ENCODE assay signal across 25 cellular contexts in genomic region chr3:122000936-122001605, GRCh38. TPM values are rescaled to one million over a fixed set of nuclear protein-coding genes. Genes with fewer than 3 reads are reported as not detected.
A peak's percentile ranks its signal among the peaks of the same experiment; 100 is the strongest.
DNase-seq lines count a peak whose midpoint lies in the region; ATAC-seq, FAIRE-seq and TF ChIP-seq lines count a peak whose summit lies in the region.
"Had no signal": no experiment of that assay in that cellular context is flagged by ENCODE, and none has a peak within 500 bp of the region (broad histone marks: within the 10 kb centered on the region; RNA-seq: fewer than 3 reads in every experiment).

No MANE protein-coding gene starts in this region.

- in situ Hi-C loops in GM12878 (cut with MboI) = loop anchor here (5.0 kb wide), 1 partner anchor 76 kb away; no protein-coding TSS in a partner anchor

- no peak overlapping the region for H2AFZ ChIP-seq in GM12878 (ENCODE audit: control insufficient read depth, low read depth, low read length)

- no peak for TF ChIP-seq EP300 in GM12878 (IDR thresholded peaks at IDR 0.05; ENCODE audit: borderline replicate concordance in 1 of 2, control insufficient read depth in 1 of 2, low read depth in 2 of 2, low read length in 2 of 2)

- intact Hi-C loops in GM12878 (cut with micrococcal nuclease; ENCODE audit: unreplicated experiment) = loop anchor here (5.0 kb wide), 1 partner anchor 164 kb away; the partner anchor contains the start of genes EAF2 and IQCB1
- intact Hi-C loops in posterior vena cava (cut with DNase I) = no loop called here

- H3K27me3 ChIP-seq in BLaER1 (no peaks in the 10 kb centered on the region), GM12878 (replicated peaks in 1 of 2; ENCODE audit: control insufficient read depth in 2 of 2, insufficient read depth in 2 of 2, low read length in 1 of 2) (no peaks in the 10 kb centered on the region)
- H3K27me3 ChIP-seq: foreskin keratinocyte, tibial nerve had no signal

- H3K9ac ChIP-seq in BLaER1 = no peak overlapping the region
- no peak overlapping the region for H3K9ac ChIP-seq in GM12878 (ENCODE audit: control insufficient read depth, insufficient read depth, low read length)

- no peak for FAIRE-seq in GM12878 (lab: Jason Lieb, UNC)
- FAIRE-seq: astrocyte, endometrium had no signal

- TF ChIP-seq RAD21 in GM12878 (IDR thresholded peaks at IDR 0.05; ENCODE audit: insufficient read depth, low read depth, low read length) = no peak

- ATAC-seq in GM12878 = no peak
- ATAC-seq in left lobe of liver = peak; percentile 67
- no peak for ATAC-seq in GM19397 (IDR thresholded peaks at IDR 0.05; ENCODE audit: unreplicated experiment)
- ATAC-seq: foreskin keratinocyte; stimulated activated naive CD8-positive, alpha-beta T cell treated with anti-CD3 and anti-CD28 coated beads, Interleukin-15, Interleukin-2, amounts not matched to agents 100 U/mL and 50 U/mL, for 24 hours had no signal

- SMC1A ChIA-PET in GM12878 (lab: Charles Lee; ENCODE audit: uncharacterized antibody, unreplicated experiment) = interaction anchor here (0.6 to 28.1 kb wide), 9 partner anchors 11 to 452 kb away, joined by 3 to 882 read pairs (median 4); partner anchors contain the start of gene ILDR1

- H4K20me1 ChIP-seq in BLaER1 (no peaks in the 10 kb centered on the region), GM12878 (ENCODE audit: control insufficient read depth, insufficient read depth) (no peaks in the 10 kb centered on the region)

- no TSS peak for BruUV-seq in GM12878 (replicated peaks; lab: Mats Ljungman, UMichigan)

- no peak for TF ChIP-seq POLR2A in GM12878 (IDR thresholded peaks at IDR 0.05; ENCODE audit: low read depth, low read length)

- peak overlapping the region; percentile 85 for H3K4me2 ChIP-seq in BLaER1
- no peak overlapping the region for H3K4me2 ChIP-seq in GM12878 (ENCODE audit: control insufficient read depth, insufficient read depth)

- 81% methylated on average over 4 of the region's 4 CpGs for WGBS in GM12878 (ENCODE audit: insufficient coverage, insufficient replicate concordance, low lambda C conversion rate, missing lambda C conversion rate)

- TF ChIP-seq CTCF in GM12878 (IDR thresholded peaks at IDR 0.05 in 2 of 3, conservative IDR thresholded peaks at IDR 0.05 in 1 of 3; ENCODE audit: control insufficient read depth in 2 of 3, extremely low read depth in 1 of 3, insufficient read depth in 1 of 3, low read depth in 3 of 3, low read length in 3 of 3) = no peak

- H3K9me3 ChIP-seq in BLaER1 = no peaks in the 10 kb centered on the region
- H3K9me3 ChIP-seq in GM12878 (replicated peaks; ENCODE audit: control insufficient read depth, insufficient read depth, low read length) = no peaks in the 10 kb centered on the region
- H3K9me3 ChIP-seq: tibial nerve had no signal

- POLR2A ChIA-PET in HEK293T (lab: Yijun Ruan, JAX) (no interaction called here), GM12878 (lab: Charles Lee) (interaction anchor here (0.9 to 9.1 kb wide), 7 partner anchors 8 to 80 kb away, joined by 3 to 120 read pairs (median 14); partner anchors contain the start of gene ILDR1)

- CTCF ChIA-PET in HEK293T (lab: Yijun Ruan, JAX) (interaction anchor here (0.6 kb wide), 1 partner anchor 268 kb away, joined by 3 read pairs; no protein-coding TSS in a partner anchor), GM12878 (lab: Yijun Ruan, JAX) (interaction anchor here (0.7 to 4.4 kb wide), 12 partner anchors 11 to 299 kb away, joined by 3 to 23 read pairs (median 4); no protein-coding TSS in a partner anchor)

- H3K79me2 ChIP-seq in GM12878 (ENCODE audit: control insufficient read depth, insufficient read depth, low read length) = peaks cover 14% of the 10 kb centered on the region

- H3K27ac ChIP-seq in BLaER1 (peak overlapping the region; percentile 36), GM12878 (ENCODE audit: control insufficient read depth, insufficient read depth) (no peak overlapping the region)
- H3K27ac ChIP-seq: foreskin keratinocyte, tibial nerve had no signal

- DNase-seq in HEK293T (ENCODE audit: extremely low spot score) (no peak), GM12878 (ENCODE audit: low read depth, low spot score) (no peak), left lobe of liver (ENCODE audit: low spot score) (no peak), NCI-H2196 treated with DMSO at 0.1 percent for 48 hours (lab: John Stamatoyannopoulos, UW; ENCODE audit: unreplicated experiment) (no peak), NCI-H128 (lab: John Stamatoyannopoulos, UW; ENCODE audit: unreplicated experiment) (no peak), posterior vena cava (ENCODE audit: low spot score) (no peak)
- DNase-seq: ACHN; activated CD4-positive, alpha-beta T cell treated with anti-CD3 and anti-CD28 coated beads, Interleukin-2, amount 50 U/mL, for 48 hours; activated naive CD4-positive, alpha-beta T cell treated with anti-CD3 and anti-CD28 coated beads, Interleukin-2, amount 50 U/mL, for 16 hours; activated T-cell treated with anti-CD3 and anti-CD28 coated beads, Interleukin-2, amount 50 U/mL, for 1 hour; CD8-positive, alpha-beta memory T cell; DMS79 treated with DMSO at 0.1 percent for 48 hours; foreskin keratinocyte; NCI-H1930; nucleus accumbens; stimulated activated CD4-positive, alpha-beta T cell treated with anti-CD3 and anti-CD28 coated beads, Interleukin-15, amount 100 ng/mL, for 24 hours; stimulated activated naive CD8-positive, alpha-beta T cell treated with anti-CD3 and anti-CD28 coated beads, Interleukin-15, Interleukin-2, amounts not matched to agents 100 U/mL and 50 U/mL, for 24 hours; T-helper 1 cell had no signal

- H3K4me3 ChIP-seq in BLaER1 (no peak overlapping the region), GM12878 (no peak overlapping the region)
- H3K4me3 ChIP-seq: tibial nerve had no signal

- peaks cover 89% of the 10 kb centered on the region for H3K4me1 ChIP-seq in BLaER1
- H3K4me1 ChIP-seq in GM12878 (ENCODE audit: control insufficient read depth, insufficient read depth, low read length) = peaks cover 80% of the 10 kb centered on the region

- RAD21 ChIA-PET in GM12878 (lab: Charles Lee; ENCODE audit: unreplicated experiment) = interaction anchor here (1.1 to 12.6 kb wide), 7 partner anchors 11 to 255 kb away, joined by 3 to 137 read pairs (median 19); no protein-coding TSS in a partner anchor

- H3K36me3 ChIP-seq in BLaER1 (no peaks in the 10 kb centered on the region), GM12878 (ENCODE audit: control insufficient read depth in 2 of 2, insufficient read depth in 2 of 2, low read length in 1 of 2) (peaks cover 4 to 13% of the 10 kb centered on the region in 2 experiments)
- H3K36me3 ChIP-seq: tibial nerve had no signal

TF ChIP-seq in HEK293T, 16 proteins besides CTCF, POLR2A, EP300 and RAD21 (continues in another document):
- no peak for TF ChIP-seq L3MBTL2 (conservative IDR thresholded peaks at IDR 0.05)

TF ChIP-seq in GM12878, 131 proteins besides CTCF, POLR2A, EP300 and RAD21 (continues in another document):
- no peak for TF ChIP-seq KAT2A (conservative IDR thresholded peaks at IDR 0.05; ENCODE audit: control insufficient read depth, low read depth, low read length)
- no peak for TF ChIP-seq ASH2L (IDR thresholded peaks at IDR 0.05; ENCODE audit: borderline replicate concordance, low read depth)
- peak; percentile 33 for TF ChIP-seq PBX3 (IDR thresholded peaks at IDR 0.05; ENCODE audit: insufficient replicate concordance, low read depth, low read length)

RNA-seq across cellular contexts. Expression of gene ILDR1, which starts 21.0 kb away (rescaled TPM):
- total RNA-seq in GM12878 (2013; cell fraction: nucleolus; rRNA removed) = 20.8 and 24.7 TPM in 2 replicates
- 8.4 and 9.7 TPM in 2 replicates for total RNA-seq in GM12878 (2014; rRNA removed)
- total RNA-seq in GM12878 (2014; rRNA removed; fragmentation: Illumina TruSeq; extraction: Trizol) = 5.1 and 5.3 TPM in 2 replicates
- 7.4 and 7.8 TPM in 2 replicates for total RNA-seq in GM12878 (2021)
- polyA plus RNA-seq in GM12878 (2011; ENCODE audit: low read depth) = 2.3 TPM
- 12.0 and 12.4 TPM in 2 replicates for polyA plus RNA-seq in GM12878 (2011; rRNA removed)
- 15.0 and 17.7 TPM in 2 replicates for polyA plus RNA-seq in GM12878 (2011; cell fraction: cytosol; rRNA removed)
- polyA plus RNA-seq in GM12878 (2011; cell fraction: nucleus; rRNA removed) = 12.5 and 16.8 TPM in 2 replicates
- 4.5 and 7.5 TPM in 2 replicates for polyA plus RNA-seq in GM12878 (2012)
- polyA plus RNA-seq in GM12878 (2014; fragmentation: Illumina TruSeq; extraction: Trizol) = 5.6 and 6.2 TPM in 2 replicates
- 1 to 10 TPM; 1.3 to 1.8 TPM for polyA plus RNA-seq in GM12878 (2014; fragmentation: Nextera tagmentation; extraction: Ambion mirVana)
- polyA plus RNA-seq in GM12878 (2014; rRNA removed) = 7.9 and 8.2 TPM in 2 replicates
- polyA plus RNA-seq in GM12878 (2016; fragmentation: Nextera tagmentation; extraction: Ambion mirVana) = 1 to 10 TPM; 6.6 to 7.5 TPM
- polyA minus RNA-seq in GM12878 (2011; rRNA and poly(A)+ RNA removed) = 45.2 and 60.4 TPM in 2 replicates
- 9.6 and 15.1 TPM in 2 replicates for polyA minus RNA-seq in GM12878 (2011; cell fraction: cytosol; rRNA and poly(A)+ RNA removed)
- 20.7 and 37.2 TPM in 2 replicates for polyA minus RNA-seq in GM12878 (2011; cell fraction: nucleus; rRNA and poly(A)+ RNA removed)
- total RNA-seq in left lobe of liver = 0.15 TPM
- under 1 TPM in 1 of 2 donors, not detected in 1; 0.10 TPM for total RNA-seq in posterior vena cava
- total RNA-seq: astrocyte; CD8-positive, alpha-beta memory T cell; cerebellum; foreskin keratinocyte; tibial nerve had no signal
- polyA plus RNA-seq: CD8-positive, alpha-beta memory T cell had no signal

RNA-seq across cellular contexts. Expression of gene CD86, which starts 54.1 kb away (rescaled TPM):
- 126 and 130 TPM in 2 replicates for total RNA-seq in GM12878 (2013; cell fraction: nucleolus; rRNA removed)
- total RNA-seq in GM12878 (2014; rRNA removed) = 40.9 and 50.5 TPM in 2 replicates
- total RNA-seq in GM12878 (2014; rRNA removed; fragmentation: Illumina TruSeq; extraction: Trizol) = 57.6 and 58.8 TPM in 2 replicates
- 41.9 and 49.8 TPM in 2 replicates for total RNA-seq in GM12878 (2021)
- 18.9 TPM for polyA plus RNA-seq in GM12878 (2011; ENCODE audit: low read depth)
- polyA plus RNA-seq in GM12878 (2011; rRNA removed) = 100 and 126 TPM in 2 replicates
- polyA plus RNA-seq in GM12878 (2011; cell fraction: cytosol; rRNA removed) = 49.2 and 59.8 TPM in 2 replicates
- 32.9 and 37.0 TPM in 2 replicates for polyA plus RNA-seq in GM12878 (2011; cell fraction: nucleus; rRNA removed)
- polyA plus RNA-seq in GM12878 (2012) = 18.5 and 26.0 TPM in 2 replicates
- 75.1 and 112 TPM in 2 replicates for polyA plus RNA-seq in GM12878 (2014; fragmentation: Illumina TruSeq; extraction: Trizol)
- polyA plus RNA-seq in GM12878 (2014; fragmentation: Nextera tagmentation; extraction: Ambion mirVana) = 10 to 100 TPM; 68.0 to 79.5 TPM
- 40.6 and 50.0 TPM in 2 replicates for polyA plus RNA-seq in GM12878 (2014; rRNA removed)
- polyA plus RNA-seq in GM12878 (2016; fragmentation: Nextera tagmentation; extraction: Ambion mirVana) = 10 to 100 TPM; 48.5 to 53.5 TPM
- polyA minus RNA-seq in GM12878 (2011; rRNA and poly(A)+ RNA removed) = 63.2 and 76.4 TPM in 2 replicates
- 14.0 and 20.2 TPM in 2 replicates for polyA minus RNA-seq in GM12878 (2011; cell fraction: cytosol; rRNA and poly(A)+ RNA removed)
- polyA minus RNA-seq in GM12878 (2011; cell fraction: nucleus; rRNA and poly(A)+ RNA removed) = 45.3 and 52.9 TPM in 2 replicates
- total RNA-seq in left lobe of liver = 1.4 TPM
- 1 to 10 TPM; 5.0 to 9.7 TPM for total RNA-seq in posterior vena cava
- total RNA-seq: astrocyte, NCI-H460 had no signal
- polyA plus RNA-seq: CD8-positive, alpha-beta memory T cell had no signal
